10 cellular contexts compared by ENCODE assay signal in genomic region chr6:140566706-140567330, GRCh38.
DNase-seq lines count a peak whose midpoint lies in the region; FAIRE-seq lines count a peak whose summit lies in the region.
"Had no signal": no experiment of that assay in that cellular context is flagged by ENCODE, and none has a peak within 500 bp of the region (broad histone marks: within the 10 kb centered on the region; RNA-seq: fewer than 3 reads in every experiment).

No MANE protein-coding gene starts in this region.

- DNase-seq in SIG-M5 treated with dmso at 0.1 percent for 504 hours (lab: John Stamatoyannopoulos, UW; ENCODE audit: unreplicated experiment) (peak; percentile 1), SIG-M5 (lab: John Stamatoyannopoulos, UW) (no peak), brain pericyte (ENCODE audit: low read depth, low spot score) (peak; percentile 7), urothelium cell line (ENCODE audit: low spot score) (peak; percentile 29), NCI-H1436 (lab: John Stamatoyannopoulos, UW) (no peak), cerebellum (ENCODE audit: low spot score) (no peak)
- DNase-seq in central memory CD4-positive, alpha-beta T cell = no peak
- DNase-seq: activated CD4-positive, alpha-beta T cell treated with anti-CD3 and anti-CD28 coated beads, Interleukin-2, amount 50 U/mL, for 1 hour; caudate nucleus had no signal

- peak; percentile 93 for FAIRE-seq in islet of Langerhans (lab: Jason Lieb, UNC)
- FAIRE-seq in urothelium cell line (lab: Jason Lieb, UNC) = no peak

Comparison
In these comparisons a context has a peak if more than half of its experiments do, and no peak if none do; other contexts are left out.
1. DNase-seq: peak in SIG-M5 treated with dmso at 0.1 percent for 504 hours (single experiment), brain pericyte (single experiment) and urothelium cell line (single experiment); none in SIG-M5 (single experiment), NCI-H1436 (single experiment), central memory CD4-positive, alpha-beta T cell (single experiment) and cerebellum (single experiment).